24 cellular contexts compared by ENCODE assay signal in the genomic region with DNA sequence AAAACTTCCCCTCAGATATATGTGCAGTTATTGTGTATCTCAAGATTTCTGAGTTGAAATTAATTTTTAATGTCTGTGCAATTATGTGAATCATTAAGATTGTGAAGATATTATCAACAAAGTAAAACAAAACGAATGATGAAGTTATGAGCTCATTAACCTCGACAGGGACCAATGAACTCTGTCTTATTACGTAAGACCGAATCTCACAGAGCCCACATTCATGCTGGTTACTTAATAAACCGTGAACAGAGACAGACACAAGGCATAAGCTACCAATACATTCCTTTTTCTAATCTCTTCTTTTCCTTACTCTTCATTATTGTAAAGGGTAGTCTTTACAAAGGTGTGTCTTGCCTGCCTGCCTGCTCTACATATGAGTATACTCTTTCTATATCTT.
"Had no signal": no experiment of that assay in that cellular context is flagged by ENCODE, and none has a peak within 500 bp of the region (broad histone marks: within the 10 kb centered on the region; RNA-seq: fewer than 3 reads in every experiment).

No MANE protein-coding gene starts in this region.

- H3K4me1 Mint-ChIP-seq: activated CD4-positive, alpha-beta T cell treated with anti-CD3 and anti-CD28 coated beads, Interleukin-2, amount 10 ng/mL, durations not matched to agents 7 days and 5 days; immature natural killer cell; nephron progenitor cell had no signal

- H3K36me3 Mint-ChIP-seq: immature natural killer cell had no signal

- H3K4me3 Mint-ChIP-seq: activated CD4-positive, alpha-beta T cell treated with anti-CD3 and anti-CD28 coated beads, Interleukin-2, amount 10 ng/mL, durations not matched to agents 7 days and 5 days; activated T-cell treated with anti-CD3 and anti-CD28 coated beads, Interleukin-2, amount 50 U/mL, for 4 hours; immature natural killer cell; nephron progenitor cell; stimulated activated naive CD8-positive, alpha-beta T cell treated with anti-CD3 and anti-CD28 coated beads, Interleukin-15, Interleukin-2, amounts not matched to agents 100 ng/mL and 50 ng/mL, for 24 hours; T-helper 2 cell treated with Interferon-gamma antibody and Interleukin-4, amounts not matched to agents 5 μg/mL and 100 μg/mL, for 36 hours had no signal

- H3K9me3 ChIP-seq: gastrocnemius medialis, lower lobe of right lung, tibial nerve had no signal

- H3K27ac Mint-ChIP-seq: activated CD4-positive, alpha-beta T cell treated with anti-CD3 and anti-CD28 coated beads, Interleukin-2, amount 10 ng/mL, durations not matched to agents 7 days and 5 days; immature natural killer cell; nephron progenitor cell; stimulated activated naive CD8-positive, alpha-beta T cell treated with anti-CD3 and anti-CD28 coated beads, Interleukin-15, Interleukin-2, amounts not matched to agents 100 ng/mL and 50 ng/mL, for 24 hours; T-helper 2 cell treated with Interferon-gamma antibody and Interleukin-4, amounts not matched to agents 5 μg/mL and 100 μg/mL, for 36 hours had no signal

- H3K27me3 ChIP-seq: gastrocnemius medialis, tibial nerve had no signal

- H3K36me3 ChIP-seq: gastrocnemius medialis, lower lobe of right lung, tibial nerve had no signal

- H3K27ac ChIP-seq: gastrocnemius medialis, lower lobe of right lung, SK-N-MC, tibial nerve had no signal

- FAIRE-seq: bronchial epithelial cell, endometrium had no signal

- DNase-seq: activated CD4-positive, alpha-beta T cell treated with anti-CD3 and anti-CD28 coated beads, Interleukin-2, amount 10 ng/mL, durations not matched to agents 7 days and 5 days; activated CD8-positive, alpha-beta memory T cell treated with anti-CD3 and anti-CD28 coated beads, Interleukin-2, amount 50 U/mL, for 4 hours; activated effector memory CD4-positive, alpha-beta T cell treated with Interleukin-2 at 50 U/mL for 16 hours; activated naive CD4-positive, alpha-beta T cell treated with anti-CD3 and anti-CD28 coated beads, Interleukin-2, amount 50 U/mL, for 16 hours; activated T-cell treated with anti-CD3 and anti-CD28 coated beads, Interleukin-2, amount 50 U/mL, for 4 hours; cerebellar nuclear complex; cortex of kidney; gastrocnemius medialis; immature natural killer cell; left cardiac atrium; lower lobe of right lung; midbrain; nephron progenitor cell; nucleus accumbens; posterior cingulate gyrus; retina; stimulated activated CD4-positive, alpha-beta T cell treated with anti-CD3 and anti-CD28 coated beads, Interleukin-2, amount 100 ng/mL, for 24 hours had no signal

- H3K9me3 Mint-ChIP-seq: activated CD4-positive, alpha-beta T cell treated with anti-CD3 and anti-CD28 coated beads, Interleukin-2, amount 10 ng/mL, durations not matched to agents 7 days and 5 days; activated T-cell treated with anti-CD3 and anti-CD28 coated beads, Interleukin-2, amount 50 U/mL, for 4 hours; nephron progenitor cell; stimulated activated naive CD8-positive, alpha-beta T cell treated with anti-CD3 and anti-CD28 coated beads, Interleukin-15, Interleukin-2, amounts not matched to agents 100 ng/mL and 50 ng/mL, for 24 hours; T-helper 2 cell treated with Interferon-gamma antibody and Interleukin-4, amounts not matched to agents 5 μg/mL and 100 μg/mL, for 36 hours had no signal

- H3K4me1 ChIP-seq: gastrocnemius medialis, lower lobe of right lung, tibial nerve had no signal

- H3K4me3 ChIP-seq: gastrocnemius medialis, lower lobe of right lung, SK-N-MC, tibial nerve had no signal

- ATAC-seq: activated T-cell treated with anti-CD3 and anti-CD28 coated beads, Interleukin-2, amount 50 U/mL, for 4 hours; esophagus mucosa; gastrocnemius medialis; left cardiac atrium; lower lobe of right lung had no signal

- H3K27me3 Mint-ChIP-seq: activated CD4-positive, alpha-beta T cell treated with anti-CD3 and anti-CD28 coated beads, Interleukin-2, amount 10 ng/mL, durations not matched to agents 7 days and 5 days; stimulated activated naive CD8-positive, alpha-beta T cell treated with anti-CD3 and anti-CD28 coated beads, Interleukin-15, Interleukin-2, amounts not matched to agents 100 ng/mL and 50 ng/mL, for 24 hours had no signal
